Comparison of ENCODE assay signal across 24 cellular contexts in the genomic region with DNA sequence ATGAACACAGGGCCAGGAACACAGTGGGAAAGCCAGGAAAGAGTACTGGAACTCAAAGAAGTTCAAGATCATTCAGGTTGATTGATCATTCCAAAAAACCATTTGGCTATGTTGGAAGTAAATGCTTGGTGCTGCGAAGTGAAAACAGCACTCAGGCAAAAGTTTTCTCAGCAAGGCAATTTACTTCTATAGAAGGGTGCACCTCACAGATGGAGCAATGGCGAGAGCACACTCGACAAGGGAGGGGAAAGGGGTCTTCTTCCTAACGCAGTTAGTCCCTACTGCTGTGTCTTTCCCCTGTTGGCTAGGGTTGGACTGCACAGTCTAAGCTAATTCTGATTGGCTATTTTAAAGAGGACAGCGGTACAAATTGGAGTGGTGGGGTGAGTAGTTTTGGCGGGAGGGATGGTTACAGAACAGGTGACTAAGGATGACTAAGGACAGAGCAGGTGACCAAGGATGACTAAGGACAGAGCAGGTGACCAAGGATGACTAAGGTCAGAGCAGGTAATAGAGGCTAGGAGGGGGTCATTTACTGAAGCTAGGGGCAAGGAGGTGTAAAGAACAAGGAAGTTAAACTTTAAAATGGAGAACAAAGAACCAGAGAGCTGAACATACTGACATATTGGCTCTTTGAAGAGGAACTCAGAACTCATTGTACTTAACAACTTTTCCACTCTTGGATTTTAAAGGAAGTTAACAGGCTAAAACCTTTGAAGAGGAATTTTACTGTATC.
"Had no signal": no experiment of that assay in that cellular context is flagged by ENCODE, and none has a peak within 500 bp of the region (broad histone marks: within the 10 kb centered on the region; RNA-seq: fewer than 3 reads in every experiment).

No MANE protein-coding gene starts in this region.

- H3K4me3 Mint-ChIP-seq: activated CD4-positive, alpha-beta memory T cell treated with anti-CD3 and anti-CD28 coated beads for 36 hours; activated CD4-positive, alpha-beta T cell treated with anti-CD3 and anti-CD28 coated beads, Interleukin-2, amount 10 ng/mL, durations not matched to agents 7 days and 5 days; activated naive CD4-positive, alpha-beta T cell treated with anti-CD3 and anti-CD28 coated beads for 36 hours; activated naive CD8-positive, alpha-beta T cell treated with anti-CD3 and anti-CD28 coated beads, Interleukin-2, amount 10 ng/mL, durations not matched to agents 7 days and 5 days; activated T-cell treated with anti-CD3 and anti-CD28 coated beads, Interleukin-2, amount 50 U/mL, for 4 hours had no signal

- H3K36me3 ChIP-seq: adrenal gland, Peyer's patch, SJSA1 had no signal

- ATAC-seq: activated T-cell treated with anti-CD3 and anti-CD28 coated beads, Interleukin-2, amount 50 U/mL, for 4 hours; SK-N-SH treated with all-trans-retinoic acid at 6 μM for 48 hours had no signal

- H3K4me3 ChIP-seq: adrenal gland, Peyer's patch, SJSA1 had no signal

- H3K9me3 ChIP-seq: adrenal gland, Peyer's patch, SJSA1 had no signal

- H3K27ac Mint-ChIP-seq: activated CD4-positive, alpha-beta memory T cell treated with anti-CD3 and anti-CD28 coated beads for 36 hours; activated CD4-positive, alpha-beta T cell treated with anti-CD3 and anti-CD28 coated beads, Interleukin-2, amount 10 ng/mL, durations not matched to agents 7 days and 5 days; activated naive CD4-positive, alpha-beta T cell treated with anti-CD3 and anti-CD28 coated beads for 36 hours; activated naive CD8-positive, alpha-beta T cell treated with anti-CD3 and anti-CD28 coated beads, Interleukin-2, amount 10 ng/mL, durations not matched to agents 7 days and 5 days had no signal

- DNase-seq: activated CD4-positive, alpha-beta memory T cell treated with anti-CD3 and anti-CD28 coated beads for 36 hours; activated CD4-positive, alpha-beta T cell treated with anti-CD3 and anti-CD28 coated beads, Interleukin-2, amount 10 ng/mL, durations not matched to agents 7 days and 5 days; activated CD4-positive, CD25-positive, alpha-beta regulatory T cell; activated CD8-positive, alpha-beta memory T cell treated with anti-CD3 and anti-CD28 coated beads for 24 hours; activated gamma-delta T cell; activated naive CD4-positive, alpha-beta T cell treated with anti-CD3 and anti-CD28 coated beads for 36 hours; activated naive CD8-positive, alpha-beta T cell treated with anti-CD3 and anti-CD28 coated beads, Interleukin-2, amount 10 ng/mL, durations not matched to agents 7 days and 5 days; activated T-cell treated with anti-CD3 and anti-CD28 coated beads, Interleukin-2, amount 50 U/mL, for 4 hours; anterior cingulate cortex; cerebellar nuclear complex; NCI-H1092 treated with DMSO at 0.1 percent for 48 hours; NCI-H1417 treated with DMSO at 0.1 percent for 48 hours; NCI-H1694 treated with DMSO at 0.1 percent for 48 hours; NCI-H2029 treated with DMSO at 0.1 percent for 48 hours; NCI-H510A treated with DMSO at 0.1 percent for 48 hours; NCI-H69; Peyer's patch; Right ventricle myocardium superior; T-helper 2 cell; T1000 had no signal

- H3K4me1 ChIP-seq: adrenal gland, Peyer's patch, SJSA1 had no signal

- H3K27ac ChIP-seq: adrenal gland, Peyer's patch, RWPE1, SJSA1 had no signal
